ENCODE assay signal across 18 cellular contexts in the genomic region with DNA sequence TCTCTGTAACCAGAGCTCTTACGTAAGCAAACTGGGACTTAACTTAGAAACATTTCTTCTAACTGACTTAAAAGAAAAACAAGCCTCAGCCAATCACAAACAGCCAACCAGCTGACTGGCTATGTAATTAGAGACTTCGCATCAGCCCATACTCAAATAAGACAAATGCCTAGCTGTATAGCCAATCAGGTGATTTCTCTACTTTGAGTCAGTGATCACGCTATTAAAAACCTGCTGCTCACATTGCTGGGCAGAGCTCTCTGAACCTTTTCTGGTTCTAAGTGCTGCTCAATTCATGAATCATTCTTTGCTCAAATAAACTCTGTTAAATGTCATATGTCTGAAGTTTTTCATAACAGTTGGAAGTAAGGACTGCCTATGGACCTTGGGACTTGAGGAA. TPM values are rescaled to one million over a fixed set of nuclear protein-coding genes. Genes with fewer than 3 reads are reported as not detected.
DNase-seq lines count a peak whose midpoint lies in the region; ATAC-seq and TF ChIP-seq lines count a peak whose summit lies in the region.
"Had no signal": no experiment of that assay in that cellular context is flagged by ENCODE, and none has a peak within 500 bp of the region (broad histone marks: within the 10 kb centered on the region; RNA-seq: fewer than 3 reads in every experiment).

No MANE protein-coding gene starts in this region.

- WGBS in lung, 2 donors, result 76 to 91% methylated on average over 3 of the region's 3 CpGs

- H3K27ac ChIP-seq in HEK293 (ENCODE audit: extremely low read depth, low read depth, low read length) (no peak overlapping the region), lung (ENCODE audit: low read depth in 1 of 2, low read length in 1 of 2) (no peak overlapping the region)
- H3K27ac ChIP-seq: cardiac muscle cell, gastroesophageal sphincter had no signal

- H3K4me1 ChIP-seq in HEK293 (ENCODE audit: control insufficient read depth, insufficient read depth, low read length) (no peaks in the 10 kb centered on the region), lung (ENCODE audit: control insufficient read depth in 2 of 2, insufficient read depth in 2 of 2, low read length in 2 of 2) (no peaks in the 10 kb centered on the region)
- H3K4me1 ChIP-seq: gastroesophageal sphincter had no signal

- DNase-seq in NCI-H460 (ENCODE audit: extremely low read depth, low read depth), result peak; percentile 20
- peak; percentile 48 for DNase-seq in epithelial cell of esophagus (ENCODE audit: low read depth)
- no peak for DNase-seq in lung (ENCODE audit: low spot score)
- no peak for DNase-seq in activated CD8-positive, alpha-beta memory T cell treated with anti-CD3 and anti-CD28 coated beads, Interleukin-2, amount 50 U/mL, for 4 hours
- no peak for DNase-seq in AG08396 (ENCODE audit: low spot score)
- no peak for DNase-seq in NCI-H1092 (lab: John Stamatoyannopoulos, UW)
- DNase-seq: activated naive CD8-positive, alpha-beta T cell treated with anti-CD3 and anti-CD28 coated beads for 36 hours; CD4-positive, CD25-positive, alpha-beta regulatory T cell; kidney glomerular epithelial cell; NCI-H2029 treated with DMSO at 0.1 percent for 48 hours; NCI-H510A; posterior cingulate gyrus; stimulated activated naive CD4-positive, alpha-beta T cell had no signal

- peak; percentile 27 for ATAC-seq in lung (ENCODE audit: insufficient read depth, low FRiP score)
- no peak for ATAC-seq in GM18868 (IDR thresholded peaks at IDR 0.05; ENCODE audit: unreplicated experiment)
- ATAC-seq: activated T-helper 17 cell treated with anti-CD3 and anti-CD28 coated beads, Interleukin-2, amount 50 U/mL, for 72 hours; gastroesophageal sphincter had no signal

- TF ChIP-seq CTCF in HEK293 (tag by site-specific recombination; IDR thresholded peaks at IDR 0.05) (no peak), epithelial cell of esophagus (IDR thresholded peaks at IDR 0.05; ENCODE audit: insufficient read depth, low read depth, low read length, missing control alignments) (no peak), lung (IDR thresholded peaks at IDR 0.05; ENCODE audit: control extremely low read depth, extremely low read depth) (no peak)

- CTCF ChIA-PET in HEK293 (lab: Yijun Ruan, JAX), result no interaction called here

- H3K4me3 ChIP-seq in HEK293 (ENCODE audit: low read depth, low read length) (no peak overlapping the region), epithelial cell of esophagus (ENCODE audit: low read length) (no peak overlapping the region), lung (no peak overlapping the region)
- H3K4me3 ChIP-seq: cardiac muscle cell, gastroesophageal sphincter had no signal

- no peaks in the 10 kb centered on the region for H3K27me3 ChIP-seq in lung (ENCODE audit: control insufficient read depth, insufficient read depth)
- H3K27me3 ChIP-seq: cardiac muscle cell, gastroesophageal sphincter had no signal

- POLR2A ChIA-PET in HEK293 (lab: Yijun Ruan, JAX), result no interaction called here

- no peaks in the 10 kb centered on the region for H3K36me3 ChIP-seq in HEK293 (ENCODE audit: control insufficient read depth in 2 of 2, insufficient read depth in 1 of 2, low read length in 2 of 2)
- no peaks in the 10 kb centered on the region for H3K36me3 ChIP-seq in lung (ENCODE audit: control insufficient read depth in 2 of 2, insufficient read depth in 2 of 2, low read length in 2 of 2)
- H3K36me3 ChIP-seq: cardiac muscle cell, gastroesophageal sphincter had no signal

- H3K9me3 ChIP-seq in HEK293 (ENCODE audit: control insufficient read depth, insufficient read depth, low read depth, low read length) (no peaks in the 10 kb centered on the region; the same call in 1 of the 2 replicates), lung (ENCODE audit: control insufficient read depth in 2 of 2, insufficient read depth in 1 of 2, low read length in 1 of 2) (peaks cover 0 to 3% of the 10 kb centered on the region in 2 donors)
- H3K9me3 ChIP-seq: gastroesophageal sphincter had no signal

TF ChIP-seq in HEK293, 187 proteins besides CTCF, POLR2A, EP300 and RAD21:
- TF ChIP-seq ZNF48 (tag by site-specific recombination; IDR thresholded peaks at IDR 0.05) (no peak), ZNF610 (tag by site-specific recombination; IDR thresholded peaks at IDR 0.05; ENCODE audit: borderline replicate concordance) (no peak), ZNF549 (tag by site-specific recombination; IDR thresholded peaks at IDR 0.05) (peak; percentile 71), RBAK (tag by site-specific recombination; IDR thresholded peaks at IDR 0.05) (no peak)
- TF ChIP-seq, protein P1, sequence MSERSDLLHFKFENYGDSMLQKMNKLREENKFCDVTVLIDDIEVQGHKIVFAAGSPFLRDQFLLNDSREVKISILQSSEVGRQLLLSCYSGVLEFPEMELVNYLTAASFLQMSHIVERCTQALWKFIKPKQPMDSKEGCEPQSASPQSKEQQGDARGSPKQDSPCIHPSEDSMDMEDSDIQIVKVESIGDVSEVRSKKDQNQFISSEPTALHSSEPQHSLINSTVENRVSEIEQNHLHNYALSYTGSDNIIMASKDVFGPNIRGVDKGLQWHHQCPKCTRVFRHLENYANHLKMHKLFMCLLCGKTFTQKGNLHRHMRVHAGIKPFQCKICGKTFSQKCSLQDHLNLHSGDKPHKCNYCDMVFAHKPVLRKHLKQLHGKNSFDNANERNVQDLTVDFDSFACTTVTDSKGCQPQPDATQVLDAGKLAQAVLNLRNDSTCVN (tag by site-specific recombination; optimal IDR thresholded peaks at IDR 0.05), result no peak
TF ChIP-seq in HEK293: peak in this region for 1.

RNA-seq across cellular contexts. Expression of a gene that starts 9.9 kb away (rescaled TPM):
- total RNA-seq in NCI-H460 (2014; rRNA removed; shearing (Covaris generic)), result 2.8 and 3.3 TPM in 2 replicates
- polyA plus RNA-seq in NCI-H460 (2014; cell fraction: nucleus; rRNA removed), result 11.4 and 12.3 TPM in 2 replicates
- total RNA-seq in lung, result 1 to 10 TPM; 1.5 to 2.4 TPM
- polyA plus RNA-seq in lung, result 1 to 10 TPM in 1 of 2 donors, under 1 TPM in 1; 0.48 to 1.7 TPM

Comparison
In these comparisons a context has a peak if more than half of its experiments do, and no peak if none do; other contexts are left out.
1. DNase-seq: peak in NCI-H460 (single experiment) and epithelial cell of esophagus (single experiment); none in lung (single experiment), activated CD8-positive, alpha-beta memory T cell treated with anti-CD3 and anti-CD28 coated beads, Interleukin-2, amount 50 U/mL, for 4 hours (single experiment), AG08396 (single experiment) and NCI-H1092 (single experiment).